1 cellular context compared by ENCODE assay signal in genomic region chr2:112480540-112481049, GRCh38.
A peak's percentile ranks its signal among the peaks of the same experiment; 100 is the strongest.
TF ChIP-seq lines count a peak whose summit lies in the region.

No MANE protein-coding gene starts in this region.

TF ChIP-seq in HepG2, 621 proteins besides CTCF, POLR2A, EP300 and RAD21 (continues in another document):
- TF ChIP-seq, protein P1, sequence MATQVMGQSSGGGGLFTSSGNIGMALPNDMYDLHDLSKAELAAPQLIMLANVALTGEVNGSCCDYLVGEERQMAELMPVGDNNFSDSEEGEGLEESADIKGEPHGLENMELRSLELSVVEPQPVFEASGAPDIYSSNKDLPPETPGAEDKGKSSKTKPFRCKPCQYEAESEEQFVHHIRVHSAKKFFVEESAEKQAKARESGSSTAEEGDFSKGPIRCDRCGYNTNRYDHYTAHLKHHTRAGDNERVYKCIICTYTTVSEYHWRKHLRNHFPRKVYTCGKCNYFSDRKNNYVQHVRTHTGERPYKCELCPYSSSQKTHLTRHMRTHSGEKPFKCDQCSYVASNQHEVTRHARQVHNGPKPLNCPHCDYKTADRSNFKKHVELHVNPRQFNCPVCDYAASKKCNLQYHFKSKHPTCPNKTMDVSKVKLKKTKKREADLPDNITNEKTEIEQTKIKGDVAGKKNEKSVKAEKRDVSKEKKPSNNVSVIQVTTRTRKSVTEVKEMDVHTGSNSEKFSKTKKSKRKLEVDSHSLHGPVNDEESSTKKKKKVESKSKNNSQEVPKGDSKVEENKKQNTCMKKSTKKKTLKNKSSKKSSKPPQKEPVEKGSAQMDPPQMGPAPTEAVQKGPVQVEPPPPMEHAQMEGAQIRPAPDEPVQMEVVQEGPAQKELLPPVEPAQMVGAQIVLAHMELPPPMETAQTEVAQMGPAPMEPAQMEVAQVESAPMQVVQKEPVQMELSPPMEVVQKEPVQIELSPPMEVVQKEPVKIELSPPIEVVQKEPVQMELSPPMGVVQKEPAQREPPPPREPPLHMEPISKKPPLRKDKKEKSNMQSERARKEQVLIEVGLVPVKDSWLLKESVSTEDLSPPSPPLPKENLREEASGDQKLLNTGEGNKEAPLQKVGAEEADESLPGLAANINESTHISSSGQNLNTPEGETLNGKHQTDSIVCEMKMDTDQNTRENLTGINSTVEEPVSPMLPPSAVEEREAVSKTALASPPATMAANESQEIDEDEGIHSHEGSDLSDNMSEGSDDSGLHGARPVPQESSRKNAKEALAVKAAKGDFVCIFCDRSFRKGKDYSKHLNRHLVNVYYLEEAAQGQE (IDR thresholded peaks at IDR 0.05; ENCODE audit: borderline replicate concordance in 1 of 2, low read depth in 1 of 2, low read length in 2 of 2) = no peak
- TF ChIP-seq, protein P2, sequence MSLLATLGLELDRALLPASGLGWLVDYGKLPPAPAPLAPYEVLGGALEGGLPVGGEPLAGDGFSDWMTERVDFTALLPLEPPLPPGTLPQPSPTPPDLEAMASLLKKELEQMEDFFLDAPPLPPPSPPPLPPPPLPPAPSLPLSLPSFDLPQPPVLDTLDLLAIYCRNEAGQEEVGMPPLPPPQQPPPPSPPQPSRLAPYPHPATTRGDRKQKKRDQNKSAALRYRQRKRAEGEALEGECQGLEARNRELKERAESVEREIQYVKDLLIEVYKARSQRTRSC (CRISPR knock-in tag; IDR thresholded peaks at IDR 0.05; ENCODE audit: low read depth) = no peak
- no peak for TF ChIP-seq ZSCAN12 (CRISPR knock-in tag; IDR thresholded peaks at IDR 0.05)
- no peak for TF ChIP-seq HDAC6 (IDR thresholded peaks at IDR 0.05; ENCODE audit: low read depth, low read length)
- no peak for TF ChIP-seq FIP1L1 (IDR thresholded peaks at IDR 0.05; ENCODE audit: borderline replicate concordance, insufficient read depth, low read depth, low read length)
- TF ChIP-seq ZNF577 (CRISPR knock-in tag; IDR thresholded peaks at IDR 0.05; ENCODE audit: borderline replicate concordance, low read depth) = no peak
- no peak for TF ChIP-seq THAP9 (CRISPR knock-in tag; IDR thresholded peaks at IDR 0.05; ENCODE audit: borderline replicate concordance)
- no peak for TF ChIP-seq ZNF296 (CRISPR knock-in tag; conservative IDR thresholded peaks at IDR 0.05)
- no peak for TF ChIP-seq ZNF629 (CRISPR knock-in tag; conservative IDR thresholded peaks at IDR 0.05)
- no peak for TF ChIP-seq PITX1 (CRISPR knock-in tag; IDR thresholded peaks at IDR 0.05)
- no peak for TF ChIP-seq ZFYVE20 (CRISPR knock-in tag; IDR thresholded peaks at IDR 0.05; ENCODE audit: borderline replicate concordance, low read depth)
- no peak for TF ChIP-seq ZNF773 (CRISPR knock-in tag; IDR thresholded peaks at IDR 0.05; ENCODE audit: borderline replicate concordance)
- TF ChIP-seq, protein P3, sequence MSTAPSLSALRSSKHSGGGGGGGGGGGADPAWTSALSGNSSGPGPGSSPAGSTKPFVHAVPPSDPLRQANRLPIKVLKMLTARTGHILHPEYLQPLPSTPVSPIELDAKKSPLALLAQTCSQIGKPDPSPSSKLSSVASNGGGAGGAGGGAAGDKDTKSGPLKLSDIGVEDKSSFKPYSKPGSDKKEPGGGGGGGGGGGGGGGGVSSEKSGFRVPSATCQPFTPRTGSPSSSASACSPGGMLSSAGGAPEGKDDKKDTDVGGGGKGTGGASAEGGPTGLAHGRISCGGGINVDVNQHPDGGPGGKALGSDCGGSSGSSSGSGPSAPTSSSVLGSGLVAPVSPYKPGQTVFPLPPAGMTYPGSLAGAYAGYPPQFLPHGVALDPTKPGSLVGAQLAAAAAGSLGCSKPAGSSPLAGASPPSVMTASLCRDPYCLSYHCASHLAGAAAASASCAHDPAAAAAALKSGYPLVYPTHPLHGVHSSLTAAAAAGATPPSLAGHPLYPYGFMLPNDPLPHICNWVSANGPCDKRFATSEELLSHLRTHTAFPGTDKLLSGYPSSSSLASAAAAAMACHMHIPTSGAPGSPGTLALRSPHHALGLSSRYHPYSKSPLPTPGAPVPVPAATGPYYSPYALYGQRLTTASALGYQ (CRISPR knock-in tag; IDR thresholded peaks at IDR 0.05) = no peak
- no peak for TF ChIP-seq NR2F6 (IDR thresholded peaks at IDR 0.05)
- TF ChIP-seq NR2F6 (CRISPR knock-in tag; IDR thresholded peaks at IDR 0.05) = no peak
- no peak for TF ChIP-seq ZNF136 (CRISPR knock-in tag; IDR thresholded peaks at IDR 0.05; ENCODE audit: low read depth)
- TF ChIP-seq, protein P4, sequence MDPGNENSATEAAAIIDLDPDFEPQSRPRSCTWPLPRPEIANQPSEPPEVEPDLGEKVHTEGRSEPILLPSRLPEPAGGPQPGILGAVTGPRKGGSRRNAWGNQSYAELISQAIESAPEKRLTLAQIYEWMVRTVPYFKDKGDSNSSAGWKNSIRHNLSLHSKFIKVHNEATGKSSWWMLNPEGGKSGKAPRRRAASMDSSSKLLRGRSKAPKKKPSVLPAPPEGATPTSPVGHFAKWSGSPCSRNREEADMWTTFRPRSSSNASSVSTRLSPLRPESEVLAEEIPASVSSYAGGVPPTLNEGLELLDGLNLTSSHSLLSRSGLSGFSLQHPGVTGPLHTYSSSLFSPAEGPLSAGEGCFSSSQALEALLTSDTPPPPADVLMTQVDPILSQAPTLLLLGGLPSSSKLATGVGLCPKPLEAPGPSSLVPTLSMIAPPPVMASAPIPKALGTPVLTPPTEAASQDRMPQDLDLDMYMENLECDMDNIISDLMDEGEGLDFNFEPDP (CRISPR knock-in tag; conservative IDR thresholded peaks at IDR 0.05) = no peak
- TF ChIP-seq ZNF878 (CRISPR knock-in tag; IDR thresholded peaks at IDR 0.05) = no peak
- TF ChIP-seq TCF12 (IDR thresholded peaks at IDR 0.05) = no peak
- TF ChIP-seq TCF12 (CRISPR knock-in tag; IDR thresholded peaks at IDR 0.05) = peak; percentile 11; the same call in 1 of the 2 replicates
- TF ChIP-seq, protein P5, sequence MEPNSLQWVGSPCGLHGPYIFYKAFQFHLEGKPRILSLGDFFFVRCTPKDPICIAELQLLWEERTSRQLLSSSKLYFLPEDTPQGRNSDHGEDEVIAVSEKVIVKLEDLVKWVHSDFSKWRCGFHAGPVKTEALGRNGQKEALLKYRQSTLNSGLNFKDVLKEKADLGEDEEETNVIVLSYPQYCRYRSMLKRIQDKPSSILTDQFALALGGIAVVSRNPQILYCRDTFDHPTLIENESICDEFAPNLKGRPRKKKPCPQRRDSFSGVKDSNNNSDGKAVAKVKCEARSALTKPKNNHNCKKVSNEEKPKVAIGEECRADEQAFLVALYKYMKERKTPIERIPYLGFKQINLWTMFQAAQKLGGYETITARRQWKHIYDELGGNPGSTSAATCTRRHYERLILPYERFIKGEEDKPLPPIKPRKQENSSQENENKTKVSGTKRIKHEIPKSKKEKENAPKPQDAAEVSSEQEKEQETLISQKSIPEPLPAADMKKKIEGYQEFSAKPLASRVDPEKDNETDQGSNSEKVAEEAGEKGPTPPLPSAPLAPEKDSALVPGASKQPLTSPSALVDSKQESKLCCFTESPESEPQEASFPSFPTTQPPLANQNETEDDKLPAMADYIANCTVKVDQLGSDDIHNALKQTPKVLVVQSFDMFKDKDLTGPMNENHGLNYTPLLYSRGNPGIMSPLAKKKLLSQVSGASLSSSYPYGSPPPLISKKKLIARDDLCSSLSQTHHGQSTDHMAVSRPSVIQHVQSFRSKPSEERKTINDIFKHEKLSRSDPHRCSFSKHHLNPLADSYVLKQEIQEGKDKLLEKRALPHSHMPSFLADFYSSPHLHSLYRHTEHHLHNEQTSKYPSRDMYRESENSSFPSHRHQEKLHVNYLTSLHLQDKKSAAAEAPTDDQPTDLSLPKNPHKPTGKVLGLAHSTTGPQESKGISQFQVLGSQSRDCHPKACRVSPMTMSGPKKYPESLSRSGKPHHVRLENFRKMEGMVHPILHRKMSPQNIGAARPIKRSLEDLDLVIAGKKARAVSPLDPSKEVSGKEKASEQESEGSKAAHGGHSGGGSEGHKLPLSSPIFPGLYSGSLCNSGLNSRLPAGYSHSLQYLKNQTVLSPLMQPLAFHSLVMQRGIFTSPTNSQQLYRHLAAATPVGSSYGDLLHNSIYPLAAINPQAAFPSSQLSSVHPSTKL (CRISPR knock-in tag; IDR thresholded peaks at IDR 0.05) = no peak
- TF ChIP-seq ZSCAN5A (CRISPR knock-in tag; IDR thresholded peaks at IDR 0.05; ENCODE audit: borderline replicate concordance) = no peak
- no peak for TF ChIP-seq MYC (CRISPR knock-in tag; IDR thresholded peaks at IDR 0.05; ENCODE audit: borderline replicate concordance)
- no peak for TF ChIP-seq SIN3A (IDR thresholded peaks at IDR 0.05; ENCODE audit: borderline replicate concordance, low read depth, low read length)
- peak; percentile 23; the same call in 1 of the 2 replicates for TF ChIP-seq ZNF567 (CRISPR knock-in tag; IDR thresholded peaks at IDR 0.05; ENCODE audit: borderline replicate concordance)
- TF ChIP-seq ZNF34 (CRISPR knock-in tag; IDR thresholded peaks at IDR 0.05; ENCODE audit: borderline replicate concordance) = no peak
- TF ChIP-seq KDM5B (CRISPR knock-in tag; IDR thresholded peaks at IDR 0.05; ENCODE audit: borderline replicate concordance) = peak; percentile 74; the same call in 1 of the 2 replicates
- no peak for TF ChIP-seq ZNF431 (CRISPR knock-in tag; IDR thresholded peaks at IDR 0.05; ENCODE audit: borderline replicate concordance, low read depth)
- TF ChIP-seq YEATS4 (CRISPR knock-in tag; IDR thresholded peaks at IDR 0.05; ENCODE audit: borderline replicate concordance) = no peak
- no peak for TF ChIP-seq MAZ (IDR thresholded peaks at IDR 0.05; ENCODE audit: borderline replicate concordance, low read depth, low read length)
- TF ChIP-seq MAZ (CRISPR knock-in tag; IDR thresholded peaks at IDR 0.05; ENCODE audit: low read depth) = no peak
- TF ChIP-seq ZNF616 (CRISPR knock-in tag; IDR thresholded peaks at IDR 0.05; ENCODE audit: low read depth) = 0 out of 2 replicates have a peak, but pooled peaks have one; percentile 9
- no peak for TF ChIP-seq ZNF782 (CRISPR knock-in tag; IDR thresholded peaks at IDR 0.05; ENCODE audit: borderline replicate concordance)
- TF ChIP-seq ZBTB37 (CRISPR knock-in tag; IDR thresholded peaks at IDR 0.05) = no peak
- no peak for TF ChIP-seq RBAK (CRISPR knock-in tag; IDR thresholded peaks at IDR 0.05)
- no peak for TF ChIP-seq CREB3 (CRISPR knock-in tag; IDR thresholded peaks at IDR 0.05)
- 0 out of 2 replicates have a peak, but pooled peaks have one; percentile 1 for TF ChIP-seq ZNF543 (CRISPR knock-in tag; IDR thresholded peaks at IDR 0.05)
- peak; percentile 32 for TF ChIP-seq SRSF1 (optimal IDR thresholded peaks at IDR 0.05; ENCODE audit: low read depth, low read length)
- TF ChIP-seq HOXA7 (CRISPR knock-in tag; IDR thresholded peaks at IDR 0.05) = no peak
- 0 out of 2 replicates have a peak, but pooled peaks have one; percentile 47 for TF ChIP-seq NCOA1 (CRISPR knock-in tag; IDR thresholded peaks at IDR 0.05)
- TF ChIP-seq PRPF4 (IDR thresholded peaks at IDR 0.05; ENCODE audit: low read depth, low read length, poor library complexity, severe bottlenecking) = no peak
- peak; percentile 70; the same call in 1 of the 2 replicates for TF ChIP-seq ZNF839 (CRISPR knock-in tag; IDR thresholded peaks at IDR 0.05; ENCODE audit: borderline replicate concordance)
- TF ChIP-seq ZNF24 (IDR thresholded peaks at IDR 0.05) = no peak
- TF ChIP-seq POLR2G (IDR thresholded peaks at IDR 0.05; ENCODE audit: low read depth, low read length) = no peak
